Comparison of ENCODE assay signal across 1 cellular context in genomic region chr12:54017845-54018607, GRCh38.
TF ChIP-seq lines count a peak whose summit lies in the region.

No MANE protein-coding gene starts in this region.

TF ChIP-seq in K562, 482 proteins besides CTCF, POLR2A, EP300 and RAD21 (continued from another document and continues in another):
- TF ChIP-seq CREB3L1 (IDR thresholded peaks at IDR 0.05; ENCODE audit: borderline replicate concordance, low read depth): peak; percentile 40; the same call in 1 of the 2 replicates
- peak; percentile 51; the same call in 1 of the 2 replicates for TF ChIP-seq CXXC5 (CRISPR knock-in tag; IDR thresholded peaks at IDR 0.05)
- no peak for TF ChIP-seq NFYB (IDR thresholded peaks at IDR 0.05; ENCODE audit: extremely low read depth, insufficient read length)
- TF ChIP-seq MAX (CRISPR knock-in tag; IDR thresholded peaks at IDR 0.05): peak; percentile 58; the same call in 1 of the 2 replicates
- no peak for TF ChIP-seq GTF2F1 (IDR thresholded peaks at IDR 0.05; ENCODE audit: low read depth, low read length)
- TF ChIP-seq HNRNPL (IDR thresholded peaks at IDR 0.05; ENCODE audit: low read depth, low read length): no peak
- no peak for TF ChIP-seq ZNF41 (CRISPR knock-in tag; conservative IDR thresholded peaks at IDR 0.05)
- no peak for TF ChIP-seq NFXL1 (CRISPR knock-in tag; IDR thresholded peaks at IDR 0.05)
- TF ChIP-seq TARDBP (IDR thresholded peaks at IDR 0.05): no peak
- no peak for TF ChIP-seq ZNF318 (IDR thresholded peaks at IDR 0.05; ENCODE audit: borderline replicate concordance in 1 of 2, low read depth in 1 of 2)
- peak; percentile 96 for TF ChIP-seq NRF1 (conservative IDR thresholded peaks at IDR 0.05 in 1 of 2, IDR thresholded peaks at IDR 0.05 in 1 of 2)
- TF ChIP-seq TCFL5 (CRISPR knock-in tag; conservative IDR thresholded peaks at IDR 0.05): no peak
- TF ChIP-seq HMG20A (CRISPR knock-in tag; conservative IDR thresholded peaks at IDR 0.05): no peak
- no peak for TF ChIP-seq TFAM (CRISPR knock-in tag; conservative IDR thresholded peaks at IDR 0.05)
- TF ChIP-seq ZC3H4 (CRISPR knock-in tag; IDR thresholded peaks at IDR 0.05; ENCODE audit: borderline replicate concordance): no peak
- no peak for TF ChIP-seq IRF1 (CRISPR knock-in tag; IDR thresholded peaks at IDR 0.05; ENCODE audit: borderline replicate concordance)
- TF ChIP-seq FOXO4 (CRISPR knock-in tag; IDR thresholded peaks at IDR 0.05): no peak
- TF ChIP-seq FIP1L1 (IDR thresholded peaks at IDR 0.05; ENCODE audit: low read depth, low read length, poor library complexity, severe bottlenecking): no peak
- TF ChIP-seq ARNT (IDR thresholded peaks at IDR 0.05): no peak
- TF ChIP-seq RNF2 (IDR thresholded peaks at IDR 0.05): peak; percentile 32
- no peak for TF ChIP-seq HMGXB4 (CRISPR knock-in tag; IDR thresholded peaks at IDR 0.05)
- no peak for TF ChIP-seq TRIM28 (IDR thresholded peaks at IDR 0.05)
- no peak for TF ChIP-seq GTF2A2 (tag; IDR thresholded peaks at IDR 0.05)
- 0 out of 2 replicates have a peak, but pooled peaks have one; percentile 54 for TF ChIP-seq THRB (CRISPR knock-in tag; conservative IDR thresholded peaks at IDR 0.05)
- no peak for TF ChIP-seq MBD1 (CRISPR knock-in tag; IDR thresholded peaks at IDR 0.05)
- no peak for TF ChIP-seq GATAD2A (IDR thresholded peaks at IDR 0.05)
- TF ChIP-seq RBM25 (IDR thresholded peaks at IDR 0.05; ENCODE audit: low read depth, low read length, severe bottlenecking): no peak
- TF ChIP-seq SUPT5H (IDR thresholded peaks at IDR 0.05): peak; percentile 71
- TF ChIP-seq ZNF583 (CRISPR knock-in tag; IDR thresholded peaks at IDR 0.05): 0 out of 2 replicates have a peak, but pooled peaks have one; percentile 9
- TF ChIP-seq ZNF780A (CRISPR knock-in tag; IDR thresholded peaks at IDR 0.05): no peak
- TF ChIP-seq PHB (CRISPR knock-in tag; IDR thresholded peaks at IDR 0.05): no peak
- TF ChIP-seq ARID1B (IDR thresholded peaks at IDR 0.05): no peak
- TF ChIP-seq ZNF224 (CRISPR knock-in tag; IDR thresholded peaks at IDR 0.05): no peak
- peak; percentile 91 for TF ChIP-seq RBFOX2 (IDR thresholded peaks at IDR 0.05; ENCODE audit: low read depth, low read length)
- TF ChIP-seq EZH2 (IDR thresholded peaks at IDR 0.05; ENCODE audit: borderline replicate concordance, low read depth, low read length): no peak
- TF ChIP-seq SMAD1 (IDR thresholded peaks at IDR 0.05; ENCODE audit: low read depth, low read length, partially characterized antibody): no peak
- TF ChIP-seq POLR2AphosphoS5 (IDR thresholded peaks at IDR 0.05; ENCODE audit: control insufficient read depth, insufficient read depth, low read depth, low read length): peak; percentile 83
- no peak for TF ChIP-seq RBM39 (optimal IDR thresholded peaks at IDR 0.05; ENCODE audit: low read depth, low read length)
- peak; percentile 17; the same call in 1 of the 2 replicates for TF ChIP-seq JUND (IDR thresholded peaks at IDR 0.05; ENCODE audit: borderline replicate concordance, low read depth, low read length)
- TF ChIP-seq JUND (tag; IDR thresholded peaks at IDR 0.05; ENCODE audit: borderline replicate concordance, low read depth, low read length): no peak; the same call in 2 of the 3 replicates
- TF ChIP-seq GMEB1 (CRISPR knock-in tag; IDR thresholded peaks at IDR 0.05): no peak
- TF ChIP-seq ATF1 (CRISPR knock-in tag; IDR thresholded peaks at IDR 0.05): no peak
- peak; percentile 38; the same call in 1 of the 2 replicates for TF ChIP-seq ATF1 (tag; IDR thresholded peaks at IDR 0.05)
- TF ChIP-seq ZBTB2 (IDR thresholded peaks at IDR 0.05): peak; percentile 82; the same call in 1 of the 2 replicates
- no peak for TF ChIP-seq ZC3H11A (IDR thresholded peaks at IDR 0.05; ENCODE audit: low read depth, low read length)
